In the genomic region with DNA sequence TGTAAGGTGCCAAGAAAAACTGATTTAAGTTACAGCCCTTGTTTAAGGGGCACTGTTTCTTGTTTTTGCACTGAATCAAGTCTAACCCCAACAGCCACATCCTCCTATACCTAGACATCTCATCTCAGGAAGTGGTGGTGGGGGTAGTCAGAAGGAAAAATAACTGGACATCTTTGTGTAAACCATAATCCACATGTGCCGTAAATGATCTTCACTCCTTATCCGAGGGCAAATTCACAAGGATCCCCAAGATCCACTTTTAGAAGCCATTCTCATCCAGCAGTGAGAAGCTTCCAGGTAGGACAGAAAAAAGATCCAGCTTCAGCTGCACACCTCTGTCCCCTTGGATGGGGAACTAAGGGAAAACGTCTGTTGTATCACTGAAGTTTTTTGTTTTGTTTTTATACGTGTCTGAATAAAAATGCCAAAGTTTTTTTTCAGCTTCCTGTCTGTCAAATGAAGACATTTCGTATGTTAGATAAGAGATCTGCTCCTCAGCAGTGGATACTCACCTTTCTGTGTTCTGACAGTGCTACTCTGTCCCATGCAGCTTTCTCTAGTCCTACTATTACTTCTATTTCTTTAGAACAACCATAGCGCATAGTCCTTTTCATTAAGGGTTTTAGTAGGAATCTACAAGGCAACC, we compare ENCODE assay signal across 6 cellular contexts. TPM values are rescaled to one million over a fixed set of nuclear protein-coding genes. Genes with fewer than 3 reads are reported as not detected.
DNase-seq lines count a peak whose midpoint lies in the region; ATAC-seq and TF ChIP-seq lines count a peak whose summit lies in the region.

No MANE protein-coding gene starts in this region.

- H3K27me3 Mint-ChIP-seq in activated CD4-positive, alpha-beta T cell treated with anti-CD3 and anti-CD28 coated beads, Interleukin-2, amount 10 ng/mL, durations not matched to agents 24 days and 14 days: peaks cover 2% of the 10 kb centered on the region

- H3K9me3 Mint-ChIP-seq in activated CD4-positive, alpha-beta T cell treated with anti-CD3 and anti-CD28 coated beads, Interleukin-2, amount 10 ng/mL, durations not matched to agents 24 days and 14 days: no peaks in the 10 kb centered on the region

- no peak for TF ChIP-seq CTCF in epithelial cell of proximal tubule (conservative IDR thresholded peaks at IDR 0.05; ENCODE audit: low read depth, low read length)

- peak overlapping the region; percentile 98 for H3K4me3 Mint-ChIP-seq in activated CD4-positive, alpha-beta T cell treated with anti-CD3 and anti-CD28 coated beads, Interleukin-2, amount 10 ng/mL, durations not matched to agents 24 days and 14 days

- H3K27ac ChIP-seq in temporal lobe (ENCODE audit: low read depth, low read length): peak overlapping the region; percentile 70

- no peak for TF ChIP-seq POLR2A in GM18505 (IDR thresholded peaks at IDR 0.05; ENCODE audit: borderline replicate concordance, extremely low read depth, insufficient read depth, insufficient read length)

- H3K27ac Mint-ChIP-seq in activated CD4-positive, alpha-beta T cell treated with anti-CD3 and anti-CD28 coated beads, Interleukin-2, amount 10 ng/mL, durations not matched to agents 24 days and 14 days: peak overlapping the region; percentile 98

- peaks cover 35% of the 10 kb centered on the region for H3K36me3 Mint-ChIP-seq in activated CD4-positive, alpha-beta T cell treated with anti-CD3 and anti-CD28 coated beads, Interleukin-2, amount 10 ng/mL, durations not matched to agents 24 days and 14 days (ENCODE audit: low read depth)

- no peak for ATAC-seq in GM18505 (IDR thresholded peaks at IDR 0.05; ENCODE audit: unreplicated experiment)

- intact Hi-C loops in activated CD4-positive, alpha-beta T cell treated with anti-CD3 and anti-CD28 coated beads, Interleukin-2, amount 10 ng/mL, durations not matched to agents 24 days and 14 days (cut with micrococcal nuclease): loop anchor here (5.0 kb wide), 2 partner anchors 344 to 361 kb away; a partner anchor contains a TSS

- peaks cover 38% of the 10 kb centered on the region for H3K4me1 Mint-ChIP-seq in activated CD4-positive, alpha-beta T cell treated with anti-CD3 and anti-CD28 coated beads, Interleukin-2, amount 10 ng/mL, durations not matched to agents 24 days and 14 days

- peak; percentile 76 for DNase-seq in activated CD4-positive, alpha-beta T cell treated with anti-CD3 and anti-CD28 coated beads, Interleukin-2, amount 10 ng/mL, durations not matched to agents 24 days and 14 days
- no peak for DNase-seq in activated CD4-positive, alpha-beta T cell treated with anti-CD3 and anti-CD28 coated beads, Interleukin-2, amount 50 U/mL, for 4 hours
- DNase-seq in epithelial cell of proximal tubule (ENCODE audit: low read depth) (no peak), NCI-H146 treated with DMSO at 0.1 percent for 48 hours (lab: John Stamatoyannopoulos, UW; ENCODE audit: unreplicated experiment) (no peak)

- H3K4me3 ChIP-seq in epithelial cell of proximal tubule (ENCODE audit: low read depth, low read length): peak overlapping the region; percentile 86

RNA-seq across cellular contexts. Expression of a gene that starts 1.2 kb away (rescaled TPM):
- total RNA-seq in activated CD4-positive, alpha-beta T cell treated with anti-CD3 and anti-CD28 coated beads, Interleukin-2, amount 10 ng/mL, durations not matched to agents 24 days and 14 days: 453 and 472 TPM in 2 replicates
- total RNA-seq in epithelial cell of proximal tubule (230 and 332 TPM in 2 replicates), temporal lobe (68.8 TPM)

RNA-seq across cellular contexts. Expression of a gene that starts 13.2 kb away (rescaled TPM):
- total RNA-seq in activated CD4-positive, alpha-beta T cell treated with anti-CD3 and anti-CD28 coated beads, Interleukin-2, amount 10 ng/mL, durations not matched to agents 24 days and 14 days: 3,831 and 3,993 TPM in 2 replicates
- total RNA-seq in epithelial cell of proximal tubule: 3,901 and 5,792 TPM in 2 replicates
- 1,459 TPM for total RNA-seq in temporal lobe

RNA-seq across cellular contexts. Expression of a gene that starts 14.9 kb away (rescaled TPM):
- 8.9 and 11.2 TPM in 2 replicates for total RNA-seq in activated CD4-positive, alpha-beta T cell treated with anti-CD3 and anti-CD28 coated beads, Interleukin-2, amount 10 ng/mL, durations not matched to agents 24 days and 14 days
- 1.8 and 2.7 TPM in 2 replicates for total RNA-seq in epithelial cell of proximal tubule
- total RNA-seq in temporal lobe: 3.9 TPM

RNA-seq across cellular contexts. Expression of a gene that starts 23.2 kb away (rescaled TPM):
- total RNA-seq in activated CD4-positive, alpha-beta T cell treated with anti-CD3 and anti-CD28 coated beads, Interleukin-2, amount 10 ng/mL, durations not matched to agents 24 days and 14 days: 0.14 and 0.57 TPM in 2 replicates
- total RNA-seq in epithelial cell of proximal tubule: 14.3 and 24.2 TPM in 2 replicates
- total RNA-seq in temporal lobe: 6.4 TPM

RNA-seq across cellular contexts. Expression of a gene that starts 24.9 kb away (rescaled TPM):
- 155 and 158 TPM in 2 replicates for total RNA-seq in activated CD4-positive, alpha-beta T cell treated with anti-CD3 and anti-CD28 coated beads, Interleukin-2, amount 10 ng/mL, durations not matched to agents 24 days and 14 days
- 384 and 464 TPM in 2 replicates for total RNA-seq in epithelial cell of proximal tubule
- 19.2 TPM for total RNA-seq in temporal lobe
